In the genomic region with DNA sequence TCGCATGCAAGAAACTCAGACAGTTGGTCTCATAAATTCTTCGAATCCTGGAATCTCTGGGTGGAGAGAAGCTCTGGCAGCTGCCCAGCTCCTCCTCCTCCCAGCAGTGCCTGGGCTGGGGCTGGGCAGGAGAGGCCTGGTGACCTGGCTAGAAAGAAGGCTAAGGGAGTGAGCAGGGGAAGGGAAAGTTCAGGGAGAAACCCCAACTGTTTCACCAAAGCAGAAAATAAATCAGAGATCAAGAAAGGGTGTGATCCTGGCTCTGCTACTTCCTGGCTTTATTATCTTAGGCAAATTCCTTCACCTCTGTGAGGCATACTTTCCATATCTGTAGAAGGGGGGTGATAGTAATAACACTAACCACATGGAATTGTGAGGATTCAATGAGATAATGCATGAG, we compare ENCODE assay signal across 9 cellular contexts. TPM values are rescaled to one million over a fixed set of nuclear protein-coding genes. Genes with fewer than 3 reads are reported as not detected.
DNase-seq lines count a peak whose midpoint lies in the region; ATAC-seq and TF ChIP-seq lines count a peak whose summit lies in the region.
"Had no signal": no experiment of that assay in that cellular context is flagged by ENCODE, and none has a peak within 500 bp of the region (broad histone marks: within the 10 kb centered on the region; RNA-seq: fewer than 3 reads in every experiment).

No MANE protein-coding gene starts in this region.

- peak overlapping the region; percentile 45 for H3K56ac ChIP-seq in mesendoderm (ENCODE audit: low read length)

- no peak for TF ChIP-seq EP300 in Ishikawa (IDR thresholded peaks at IDR 0.05; ENCODE audit: borderline replicate concordance)

- H3K27ac Mint-ChIP-seq in glutamatergic neuron (ENCODE audit: unreplicated experiment) = no peak overlapping the region

- H3K36me3 ChIP-seq in mesendoderm (ENCODE audit: control insufficient read depth, insufficient read depth, low read length) (no peaks in the 10 kb centered on the region), upper lobe of right lung (no peaks in the 10 kb centered on the region)

- H3K27me3 ChIP-seq in mesendoderm (ENCODE audit: insufficient read depth, low read length, poor library complexity) (no peaks in the 10 kb centered on the region), upper lobe of right lung (peaks cover 8% of the 10 kb centered on the region)

- H3K4me2 ChIP-seq in mesendoderm (ENCODE audit: low read length) = no peak overlapping the region

- DNase-seq in choroid plexus epithelial cell (ENCODE audit: low read depth) = peak; percentile 85
- DNase-seq in mesendoderm = peak; percentile 84
- no peak for DNase-seq in upper lobe of right lung
- DNase-seq in glutamatergic neuron = no peak
- DNase-seq in GM10266 (ENCODE audit: extremely low spot score) = no peak
- DNase-seq in GOT3 (lab: John Stamatoyannopoulos, UW) = no peak
- DNase-seq: activated CD4-positive, CD25-positive, alpha-beta regulatory T cell treated with anti-CD3 and anti-CD28 coated beads, Interleukin-2, amount 50 U/mL, for 72 hours had no signal

- WGBS in mesendoderm (ENCODE audit: extremely low coverage, insufficient coverage, low lambda C conversion rate) = no CpG with 5 or more reads among the region's 2 CpGs

- H3K27ac ChIP-seq in mesendoderm (ENCODE audit: low read depth, low read length) (peak overlapping the region; percentile 57), upper lobe of right lung (peak overlapping the region; percentile 17)

- H3K79me2 ChIP-seq in mesendoderm (ENCODE audit: control insufficient read depth, insufficient read depth, low read length) = no peaks in the 10 kb centered on the region

- no peak overlapping the region for H2BK15ac ChIP-seq in mesendoderm (replicated peaks; ENCODE audit: low read depth)

- no peak overlapping the region for H3K4ac ChIP-seq in mesendoderm (ENCODE audit: low read depth, low read length)

- H3K4me1 Mint-ChIP-seq in glutamatergic neuron (ENCODE audit: low read depth, unreplicated experiment) = peaks cover 30% of the 10 kb centered on the region

- H3K4me3 Mint-ChIP-seq in glutamatergic neuron (ENCODE audit: unreplicated experiment) = no peak overlapping the region

- no peaks in the 10 kb centered on the region for H3K79me1 ChIP-seq in mesendoderm (ENCODE audit: low read length)

- H3K4me3 ChIP-seq in choroid plexus epithelial cell (ENCODE audit: low read depth, low read length) (no peak overlapping the region), mesendoderm (ENCODE audit: low read length) (no peak overlapping the region), upper lobe of right lung (no peak overlapping the region)

- H3K9me3 Mint-ChIP-seq in glutamatergic neuron (ENCODE audit: unreplicated experiment) = peaks cover 6% of the 10 kb centered on the region

- H3K18ac ChIP-seq in mesendoderm (ENCODE audit: low read length) = peak overlapping the region; percentile 43

- H4K8ac ChIP-seq in mesendoderm (ENCODE audit: low read depth, low read length) = no peak overlapping the region

- no peak overlapping the region for H3K23ac ChIP-seq in mesendoderm (ENCODE audit: low read length)

- ATAC-seq in upper lobe of right lung (no peak), HG02970 (IDR thresholded peaks at IDR 0.05; ENCODE audit: low FRiP score, unreplicated experiment) (no peak)

- H2AK5ac ChIP-seq in mesendoderm (ENCODE audit: low read length) = no peak overlapping the region

- intact Hi-C loops in upper lobe of right lung (cut with DNase I) = no loop called here

- no peaks in the 10 kb centered on the region for H3K36me3 Mint-ChIP-seq in glutamatergic neuron (ENCODE audit: unreplicated experiment)

- TF ChIP-seq RAD21 in Ishikawa (IDR thresholded peaks at IDR 0.05; ENCODE audit: low read depth) = no peak

- peaks cover 7% of the 10 kb centered on the region for H3K27me3 Mint-ChIP-seq in glutamatergic neuron (ENCODE audit: unreplicated experiment)

- H2BK120ac ChIP-seq in mesendoderm (ENCODE audit: low read depth, low read length) = no peak overlapping the region

- H3K4me1 ChIP-seq in mesendoderm (ENCODE audit: control insufficient read depth, low read depth, low read length) = peaks cover 14% of the 10 kb centered on the region
- H3K4me1 ChIP-seq in upper lobe of right lung = peaks cover 31% of the 10 kb centered on the region

- peak overlapping the region; percentile 79 for H2BK5ac ChIP-seq in mesendoderm (ENCODE audit: low read length)

- H4K5ac ChIP-seq in mesendoderm (ENCODE audit: low read length) = no peak overlapping the region

- TF ChIP-seq CTCF in choroid plexus epithelial cell (conservative IDR thresholded peaks at IDR 0.05; ENCODE audit: low read depth, low read length) (no peak), upper lobe of right lung (IDR thresholded peaks at IDR 0.05) (no peak), glutamatergic neuron (IDR thresholded peaks at IDR 0.05; ENCODE audit: partially characterized antibody, unreplicated experiment) (no peak), GM10266 (IDR thresholded peaks at IDR 0.05; ENCODE audit: control insufficient read depth, insufficient read depth, low read depth, missing control alignments) (no peak)

- H3K9ac ChIP-seq in mesendoderm (ENCODE audit: low read length) = peak overlapping the region; percentile 26

- no peaks in the 10 kb centered on the region for H3K9me3 ChIP-seq in upper lobe of right lung

TF ChIP-seq in Ishikawa, 13 proteins besides CTCF, POLR2A, EP300 and RAD21:
- TF ChIP-seq CEBPB (IDR thresholded peaks at IDR 0.05) (no peak), NFIC (IDR thresholded peaks at IDR 0.05) (peak; percentile 60), FOXM1 (IDR thresholded peaks at IDR 0.05; ENCODE audit: borderline replicate concordance, low read depth) (no peak), TCF12 (IDR thresholded peaks at IDR 0.05; ENCODE audit: low read depth) (no peak), EGR1 (IDR thresholded peaks at IDR 0.05) (no peak)
- TF ChIP-seq, protein P1, sequence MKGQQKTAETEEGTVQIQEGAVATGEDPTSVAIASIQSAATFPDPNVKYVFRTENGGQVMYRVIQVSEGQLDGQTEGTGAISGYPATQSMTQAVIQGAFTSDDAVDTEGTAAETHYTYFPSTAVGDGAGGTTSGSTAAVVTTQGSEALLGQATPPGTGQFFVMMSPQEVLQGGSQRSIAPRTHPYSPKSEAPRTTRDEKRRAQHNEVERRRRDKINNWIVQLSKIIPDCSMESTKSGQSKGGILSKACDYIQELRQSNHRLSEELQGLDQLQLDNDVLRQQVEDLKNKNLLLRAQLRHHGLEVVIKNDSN (IDR thresholded peaks at IDR 0.05) = no peak

RNA-seq across cellular contexts. Expression of a gene that starts 8.8 kb away (rescaled TPM):
- polyA plus RNA-seq in mesendoderm (2013, experiment 1 of 2) = 3.3 TPM
- polyA plus RNA-seq in mesendoderm (2013, experiment 2 of 2) = 3.5 TPM
- 28.9 TPM for total RNA-seq in upper lobe of right lung
- 52.2 TPM for total RNA-seq in glutamatergic neuron (ENCODE audit: unreplicated experiment)

RNA-seq across cellular contexts. Expression of a gene that starts 51.5 kb away (rescaled TPM):
- polyA plus RNA-seq in mesendoderm (2013, experiment 1 of 2) = 4.9 TPM
- polyA plus RNA-seq in mesendoderm (2013, experiment 2 of 2) = 5.2 TPM
- total RNA-seq in upper lobe of right lung (0.69 TPM), glutamatergic neuron (ENCODE audit: unreplicated experiment) (15.8 TPM)

Comparison
In these comparisons a context has a peak if more than half of its experiments do, and no peak if none do; other contexts are left out.
1. DNase-seq: peak in choroid plexus epithelial cell (single experiment) and mesendoderm (single experiment); none in upper lobe of right lung (single experiment), glutamatergic neuron (single experiment), GM10266 (single experiment) and GOT3 (single experiment).